13 cellular contexts compared by ENCODE assay signal in genomic region chr1:12553963-12554362, GRCh38.
DNase-seq lines count a peak whose midpoint lies in the region; ATAC-seq and TF ChIP-seq lines count a peak whose summit lies in the region.
"Had no signal": no experiment of that assay in that cellular context is flagged by ENCODE, and none has a peak within 500 bp of the region (broad histone marks: within the 10 kb centered on the region; RNA-seq: fewer than 3 reads in every experiment).

No MANE protein-coding gene starts in this region.

- H3K36me3 Mint-ChIP-seq in T-helper 17 cell (ENCODE audit: low read depth), result no peaks in the 10 kb centered on the region
- H3K36me3 Mint-ChIP-seq: activated naive CD4-positive, alpha-beta T cell treated with anti-CD3 and anti-CD28 coated beads, Interleukin-2, amount 50 U/mL, for 72 hours had no signal

- H3K36me3 ChIP-seq in esophagus squamous epithelium (no peaks in the 10 kb centered on the region), psoas muscle (ENCODE audit: insufficient read depth in 1 of 2, low read depth in 1 of 2) (no peaks in the 10 kb centered on the region)

- H3K4me1 ChIP-seq in esophagus squamous epithelium, result peaks cover under 1 to 61% (median 33%) of the 10 kb centered on the region in 3 donors
- peaks cover 55% of the 10 kb centered on the region for H3K4me1 ChIP-seq in psoas muscle

- intact Hi-C loops in esophagus squamous epithelium (cut with DNase I), result no loop called here
- intact Hi-C loops in psoas muscle (cut with DNase I), result loop anchor here in 1 of 2 donors (5.0 kb wide), 1 partner anchor 38 kb away; no protein-coding TSS in a partner anchor

- H3K27me3 Mint-ChIP-seq in T-helper 17 cell, result no peaks in the 10 kb centered on the region

- 80% methylated on average over 1 of the region's 3 CpGs; no CpG with 5 or more reads in 1 of the 2 donors for WGBS in esophagus squamous epithelium, 2 donors
- 39 to 65% (median 41%) methylated on average over 3 of the region's 3 CpGs for WGBS in psoas muscle, 3 donors

- peak; percentile 2 for DNase-seq in G401 (ENCODE audit: low spot score)
- DNase-seq in NAMALWA (ENCODE audit: low spot score), result peak; percentile 61
- no peak for DNase-seq in esophagus squamous epithelium (lab: John Stamatoyannopoulos, UW)
- no peak for DNase-seq in psoas muscle
- no peak for DNase-seq in activated T-cell treated with anti-CD3 and anti-CD28 coated beads, Interleukin-2, amount 50 U/mL, for 48 hours
- no peak for DNase-seq in T-helper 17 cell
- DNase-seq in cerebellar nuclear complex (lab: John Stamatoyannopoulos, UW), result no peak
- no peak for DNase-seq in DMS 273 treated with DMSO at 0.1 percent for 48 hours (lab: John Stamatoyannopoulos, UW)
- DNase-seq: KBM-7; NCI-H1694 treated with DMSO at 0.1 percent for 48 hours; NCI-H526 treated with DMSO at 0.1 percent for 48 hours; stimulated activated CD4-positive, alpha-beta T cell treated with anti-CD3 and anti-CD28 coated beads, Interleukin-1b, Interleukin-23, amount 100 ng/mL, for 48 hours had no signal

- peaks cover 10% of the 10 kb centered on the region for H3K4me1 Mint-ChIP-seq in T-helper 17 cell

- ATAC-seq in psoas muscle, result peak in 2 of 4 donors; percentile 23 to 43
- no peak for ATAC-seq in T-helper 17 cell
- ATAC-seq: activated naive CD4-positive, alpha-beta T cell treated with anti-CD3 and anti-CD28 coated beads, Interleukin-2, amount 50 U/mL, for 72 hours had no signal

- H3K27ac ChIP-seq in esophagus squamous epithelium (peak overlapping the region in 3 of 4 donors; percentile 74 to 91 (median 88)), psoas muscle (peak overlapping the region; percentile 82)

- TF ChIP-seq CTCF in esophagus squamous epithelium (IDR thresholded peaks at IDR 0.05), result no peak
- no peak for TF ChIP-seq CTCF in psoas muscle (IDR thresholded peaks at IDR 0.05)

- H3K27ac Mint-ChIP-seq in T-helper 17 cell, result no peak overlapping the region

- H3K4me3 Mint-ChIP-seq in T-helper 17 cell, result no peak overlapping the region

- in situ Hi-C loops in G401 (cut with HindIII; ENCODE audit: low sequenced_read_pairs), result no loop called here

- H3K9me3 ChIP-seq in esophagus squamous epithelium, result no peaks in the 10 kb centered on the region
- no peaks in the 10 kb centered on the region for H3K9me3 ChIP-seq in psoas muscle
- H3K9me3 ChIP-seq in T-helper 17 cell (ENCODE audit: control insufficient read depth, low read length, poor library complexity, severe bottlenecking), result no peaks in the 10 kb centered on the region

- H3K27me3 ChIP-seq in esophagus squamous epithelium (no peaks in the 10 kb centered on the region), psoas muscle (ENCODE audit: insufficient read depth in 3 of 3, low read length in 2 of 3) (no peaks in the 10 kb centered on the region)

- H3K4me3 ChIP-seq in esophagus squamous epithelium, result no peak overlapping the region
- no peak overlapping the region for H3K4me3 ChIP-seq in psoas muscle

- TF ChIP-seq POLR2A in esophagus squamous epithelium (IDR thresholded peaks at IDR 0.05), result no peak

Comparison
In these comparisons a context has a peak if more than half of its experiments do, and no peak if none do; other contexts are left out.
1. DNase-seq: peak in G401 (single experiment) and NAMALWA (single experiment); none in esophagus squamous epithelium (single experiment), psoas muscle (0 of 2), activated T-cell treated with anti-CD3 and anti-CD28 coated beads, Interleukin-2, amount 50 U/mL, for 48 hours (0 of 2), T-helper 17 cell (0 of 3), cerebellar nuclear complex (0 of 2) and DMS 273 treated with DMSO at 0.1 percent for 48 hours (single experiment).